ENCODE assay signal across 10 cellular contexts in genomic region chr21:42845296-42845965, GRCh38. TPM values are rescaled to one million over a fixed set of nuclear protein-coding genes. Genes with fewer than 3 reads are reported as not detected.
DNase-seq lines count a peak whose midpoint lies in the region; ATAC-seq and TF ChIP-seq lines count a peak whose summit lies in the region.
"Had no signal": no experiment of that assay in that cellular context is flagged by ENCODE, and none has a peak within 500 bp of the region (broad histone marks: within the 10 kb centered on the region; RNA-seq: fewer than 3 reads in every experiment).

No MANE protein-coding gene starts in this region.

- no peak overlapping the region for H3K4me2 ChIP-seq in neuronal stem cell (ENCODE audit: insufficient read depth, low read length, poor library complexity, severe bottlenecking)

- H3K14ac ChIP-seq in neuronal stem cell (ENCODE audit: low read length): peak overlapping the region; percentile 56

- H3K23ac ChIP-seq in neuronal stem cell (ENCODE audit: low read depth, low read length, poor library complexity): no peak overlapping the region

- no peak overlapping the region for H4K8ac ChIP-seq in neuronal stem cell (ENCODE audit: low read depth, low read length)

- H3K27me3 ChIP-seq in BE2C (no peaks in the 10 kb centered on the region), neuronal stem cell (ENCODE audit: control insufficient read depth in 3 of 3, insufficient read depth in 3 of 3, low read depth in 1 of 3, low read length in 3 of 3) (no peaks in the 10 kb centered on the region)

- WGBS in neuronal stem cell (ENCODE audit: extremely low coverage in 2 of 2, insufficient read length in 2 of 2, insufficient replicate concordance in 1 of 2), 2 donors: no CpG with 5 or more reads among the region's 21 CpGs

- H4K91ac ChIP-seq in neuronal stem cell (ENCODE audit: low read depth, low read length, poor library complexity): no peak overlapping the region

- H2BK5ac ChIP-seq in neuronal stem cell (ENCODE audit: low read length): no peak overlapping the region

- DNase-seq in BE2C (peak; percentile 5), RWPE1 (ENCODE audit: low spot score) (no peak), fibroblast of peridontal ligament (ENCODE audit: extremely low read depth) (peak; percentile 85), neuronal stem cell (ENCODE audit: low spot score) (no peak), DMS153 treated with DMSO at 0.1 percent for 48 hours (lab: John Stamatoyannopoulos, UW; ENCODE audit: unreplicated experiment) (no peak), H4 (ENCODE audit: low spot score) (no peak), AG08395 (ENCODE audit: low spot score) (no peak)
- DNase-seq: SIG-M5; stimulated activated CD4-positive, alpha-beta T cell treated with anti-CD3 and anti-CD28 coated beads, Interleukin-2, amount 100 ng/mL, for 24 hours had no signal

- peak overlapping the region; percentile 94 for H2BK120ac ChIP-seq in neuronal stem cell (ENCODE audit: low read depth, low read length)

- POLR2A ChIA-PET in RWPE1 (lab: Yijun Ruan, JAX; ENCODE audit: low non-redundant PET): no interaction called here

- H3K4me3 ChIP-seq in BE2C (ENCODE audit: low read depth, low read length): no peak overlapping the region
- H3K4me3 ChIP-seq in neuronal stem cell (ENCODE audit: low read length in 2 of 2): no peak overlapping the region

- peak overlapping the region; percentile 38 for H3K27ac ChIP-seq in RWPE1
- H3K27ac ChIP-seq in neuronal stem cell (replicated peaks; ENCODE audit: low read length): no peak overlapping the region

- no peak overlapping the region for H2BK15ac ChIP-seq in neuronal stem cell (ENCODE audit: low read length)

- no peak overlapping the region for H3K18ac ChIP-seq in neuronal stem cell (ENCODE audit: low read length)

- no peak overlapping the region for H3K9ac ChIP-seq in neuronal stem cell (ENCODE audit: low read depth, low read length, poor library complexity)

- H2AK5ac ChIP-seq in neuronal stem cell (ENCODE audit: low read depth, low read length): no peak overlapping the region

- no peaks in the 10 kb centered on the region for H3K9me3 ChIP-seq in BE2C
- H3K9me3 ChIP-seq in neuronal stem cell (replicated peaks in 1 of 2; ENCODE audit: control insufficient read depth in 2 of 2, insufficient read depth in 1 of 2, low read depth in 1 of 2, low read length in 2 of 2): peaks cover 0 to 5% of the 10 kb centered on the region in 2 donors

- no peak overlapping the region for H2BK12ac ChIP-seq in neuronal stem cell (ENCODE audit: low read length)

- H3K4ac ChIP-seq in neuronal stem cell (ENCODE audit: low read length): no peak overlapping the region

- peaks cover 15% of the 10 kb centered on the region for H3K79me1 ChIP-seq in neuronal stem cell (ENCODE audit: low read depth, low read length)

- TF ChIP-seq CTCF in BE2C (IDR thresholded peaks at IDR 0.05; ENCODE audit: low read depth, low read length): no peak
- TF ChIP-seq CTCF in RWPE1 (conservative IDR thresholded peaks at IDR 0.05; ENCODE audit: low read depth): no peak

- no peak for ATAC-seq in HG03457 (IDR thresholded peaks at IDR 0.05; ENCODE audit: unreplicated experiment)

- CTCF ChIA-PET in RWPE1 (lab: Yijun Ruan, JAX): no interaction called here

- no peak overlapping the region for H2AFZ ChIP-seq in neuronal stem cell (ENCODE audit: low read length)

- peaks cover 82% of the 10 kb centered on the region for H3K36me3 ChIP-seq in BE2C
- H3K36me3 ChIP-seq in neuronal stem cell (replicated peaks in 1 of 2; ENCODE audit: control insufficient read depth in 2 of 2, insufficient read depth in 2 of 2, low read length in 2 of 2): peaks cover 47 to 81% of the 10 kb centered on the region in 2 donors

- H3K4me1 ChIP-seq in BE2C: no peaks in the 10 kb centered on the region; the same call in 1 of the 2 replicates
- peaks cover 0 to 4% of the 10 kb centered on the region in 2 donors for H3K4me1 ChIP-seq in neuronal stem cell (ENCODE audit: control insufficient read depth in 2 of 2, insufficient read depth in 1 of 2, low read depth in 1 of 2, low read length in 2 of 2)

RNA-seq across cellular contexts. Expression of gene WDR4, which starts 33.9 kb away (rescaled TPM):
- 40.9 TPM for polyA plus RNA-seq in BE2C (2012; ENCODE audit: insufficient read depth, insufficient read length, low read depth)
- 6.2 TPM for polyA plus RNA-seq in neuronal stem cell (2013, experiment 1 of 2)
- 6.2 TPM for polyA plus RNA-seq in neuronal stem cell (2013, experiment 2 of 2)
- 4.8 and 7.1 TPM in 2 replicates for total RNA-seq in H4 (2014; rRNA removed; shearing (Covaris generic))

RNA-seq across cellular contexts. Expression of gene NDUFV3, which starts 47.7 kb away (rescaled TPM):
- 50.6 TPM for polyA plus RNA-seq in BE2C (2012; ENCODE audit: insufficient read depth, insufficient read length, low read depth)
- polyA plus RNA-seq in neuronal stem cell (2013, experiment 1 of 2): 25.5 TPM
- 25.6 TPM for polyA plus RNA-seq in neuronal stem cell (2013, experiment 2 of 2)
- total RNA-seq in H4 (2014; rRNA removed; shearing (Covaris generic)): 40.9 and 44.0 TPM in 2 replicates

Comparison
In these comparisons a context has a peak if more than half of its experiments do, and no peak if none do; other contexts are left out.
1. DNase-seq: peak in BE2C (single experiment) and fibroblast of peridontal ligament (single experiment); none in RWPE1 (single experiment), neuronal stem cell (single experiment), DMS153 treated with DMSO at 0.1 percent for 48 hours (single experiment), H4 (single experiment) and AG08395 (single experiment).